1 cellular context compared by ENCODE assay signal in genomic region chr6:24731456-24732134, GRCh38.
TF ChIP-seq lines count a peak whose summit lies in the region.

No MANE protein-coding gene starts in this region.

TF ChIP-seq in GM12878, 131 proteins besides CTCF, POLR2A, EP300 and RAD21:
- peak; percentile 73; the same call in 1 of the 2 replicates for TF ChIP-seq CBX5 (IDR thresholded peaks at IDR 0.05; ENCODE audit: low read depth)
